In the genomic region with DNA sequence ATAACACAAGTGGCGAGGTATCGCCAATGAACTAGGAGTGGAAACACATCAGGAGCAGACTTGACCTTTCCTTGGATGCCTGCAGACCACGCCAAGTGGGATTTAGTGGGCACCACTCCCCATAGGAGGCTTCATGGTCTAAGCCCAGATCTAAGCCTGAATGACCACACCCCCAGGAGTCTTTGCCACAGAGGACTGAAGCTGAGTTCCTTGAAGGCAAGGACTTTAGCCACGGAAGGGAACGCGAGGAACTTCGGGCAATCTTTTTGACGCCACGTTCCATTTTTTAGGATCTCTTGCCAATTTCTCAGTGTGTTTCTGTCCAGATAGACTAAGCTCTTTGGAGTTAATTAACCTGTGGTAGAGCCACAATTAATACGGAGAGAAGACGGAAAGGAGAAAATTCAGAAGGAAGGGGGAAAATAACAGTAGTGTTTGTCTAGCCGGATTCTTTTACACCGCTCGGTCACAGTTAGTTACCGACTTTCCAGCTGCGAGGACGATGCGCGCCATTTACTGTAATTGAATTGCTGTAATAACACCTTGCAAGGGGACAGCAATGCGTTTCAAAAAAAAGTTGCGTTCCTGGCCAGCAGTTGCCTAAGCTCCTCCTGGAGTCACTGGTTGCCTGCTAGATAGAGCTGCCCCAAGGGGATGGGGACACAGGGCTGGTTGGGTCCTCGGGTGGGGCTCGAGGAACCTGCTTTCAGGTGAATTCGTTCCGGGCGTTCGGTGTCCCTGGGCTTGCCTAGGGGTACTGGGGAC, we compare ENCODE assay signal across 17 cellular contexts. TPM values are rescaled to one million over a fixed set of nuclear protein-coding genes. Genes with fewer than 3 reads are reported as not detected.
DNase-seq lines count a peak whose midpoint lies in the region; TF ChIP-seq lines count a peak whose summit lies in the region.
"Had no signal": no experiment of that assay in that cellular context is flagged by ENCODE, and none has a peak within 500 bp of the region (broad histone marks: within the 10 kb centered on the region; RNA-seq: fewer than 3 reads in every experiment).

No MANE protein-coding gene starts in this region.

- H3K36me3 Mint-ChIP-seq in activated CD4-positive, alpha-beta T cell treated with anti-CD3 and anti-CD28 coated beads, Interleukin-2, amount 10 ng/mL, durations not matched to agents 7 days and 5 days (ENCODE audit: low read depth), result no peaks in the 10 kb centered on the region
- no peaks in the 10 kb centered on the region for H3K36me3 Mint-ChIP-seq in activated T-helper 1 cell treated with anti-CD3 and anti-CD28 coated beads, Interleukin-12 subunit alpha, Interleukin-12 subunit beta, Interleukin-2, Interleukin-4 antibody, amounts not matched to agents 30 ng/mL and 10 ng/mL and 1 ng/mL, durations not matched to agents 14 hours and 24 hours and 36 hours (ENCODE audit: low read depth)
- H3K36me3 Mint-ChIP-seq: CD8-positive, alpha-beta T cell; IgD-negative memory B cell had no signal

- peaks cover 0 to 84% (median 35%) of the 10 kb centered on the region in 7 donors for H3K27me3 ChIP-seq in spleen (replicated peaks in 1 of 7)
- H3K27me3 ChIP-seq: ovary had no signal

- no peak for TF ChIP-seq CTCF in spleen (IDR thresholded peaks at IDR 0.05 in 8 of 11, conservative IDR thresholded peaks at IDR 0.05 in 3 of 11)

- H3K27ac ChIP-seq in spleen, result no peak overlapping the region
- H3K27ac ChIP-seq: A549, ovary had no signal

- peaks cover 4% of the 10 kb centered on the region for H3K9me3 Mint-ChIP-seq in activated CD4-positive, alpha-beta T cell treated with anti-CD3 and anti-CD28 coated beads, Interleukin-2, amount 10 ng/mL, durations not matched to agents 7 days and 5 days
- H3K9me3 Mint-ChIP-seq in activated T-helper 1 cell treated with anti-CD3 and anti-CD28 coated beads, Interleukin-12 subunit alpha, Interleukin-12 subunit beta, Interleukin-2, Interleukin-4 antibody, amounts not matched to agents 30 ng/mL and 10 ng/mL and 1 ng/mL, durations not matched to agents 14 hours and 24 hours and 36 hours, result peaks cover 5% of the 10 kb centered on the region
- H3K9me3 Mint-ChIP-seq: CD8-positive, alpha-beta T cell; T-helper 2 cell treated with Interferon-gamma antibody and Interleukin-4, amounts not matched to agents 5 μg/mL and 100 μg/mL, for 36 hours had no signal

- CTCF ChIA-PET in activated CD4-positive, alpha-beta T cell treated with anti-CD3 and anti-CD28 coated beads, Interleukin-2, amount 10 ng/mL, durations not matched to agents 7 days and 5 days (lab: Charles Lee), result interaction anchor here (1.4 kb wide), 1 partner anchor 13 kb away, joined by 4 read pairs; no protein-coding TSS in a partner anchor

- no peak for TF ChIP-seq POLR2A in spleen (IDR thresholded peaks at IDR 0.05)

- 14 to 31% (median 20%) methylated on average over 27 of the region's 27 CpGs for WGBS in spleen, 5 donors

- intact Hi-C loops in activated T-helper 1 cell treated with anti-CD3 and anti-CD28 coated beads, Interleukin-12 subunit alpha, Interleukin-12 subunit beta, Interleukin-2, Interleukin-4 antibody, amounts not matched to agents 30 ng/mL and 10 ng/mL and 1 ng/mL, durations not matched to agents 14 hours and 24 hours and 36 hours (cut with micrococcal nuclease), result loop anchor here (2.0 kb wide), 1 partner anchor 35 kb away; no protein-coding TSS in a partner anchor
- intact Hi-C loops in spleen (cut with DNase I; ENCODE audit: low total_unique reads), result no loop called here

- no peak overlapping the region for H3K4me3 Mint-ChIP-seq in activated CD4-positive, alpha-beta T cell treated with anti-CD3 and anti-CD28 coated beads, Interleukin-2, amount 10 ng/mL, durations not matched to agents 7 days and 5 days
- no peak overlapping the region for H3K4me3 Mint-ChIP-seq in activated T-helper 1 cell treated with anti-CD3 and anti-CD28 coated beads, Interleukin-12 subunit alpha, Interleukin-12 subunit beta, Interleukin-2, Interleukin-4 antibody, amounts not matched to agents 30 ng/mL and 10 ng/mL and 1 ng/mL, durations not matched to agents 14 hours and 24 hours and 36 hours
- H3K4me3 Mint-ChIP-seq: CD8-positive, alpha-beta T cell; IgD-negative memory B cell; T-helper 2 cell treated with Interferon-gamma antibody and Interleukin-4, amounts not matched to agents 5 μg/mL and 100 μg/mL, for 36 hours had no signal

- POLR2A ChIA-PET in activated CD4-positive, alpha-beta T cell treated with anti-CD3 and anti-CD28 coated beads, Interleukin-2, amount 10 ng/mL, durations not matched to agents 7 days and 5 days (lab: Charles Lee), result no interaction called here

- no peak for DNase-seq in activated CD4-positive, alpha-beta T cell treated with anti-CD3 and anti-CD28 coated beads, Interleukin-2, amount 10 ng/mL, durations not matched to agents 7 days and 5 days
- DNase-seq in activated CD4-positive, alpha-beta T cell treated with anti-CD3 and anti-CD28 coated beads, Interleukin-2, amount 50 U/mL, for 1 hour, result no peak
- DNase-seq in activated T-helper 1 cell treated with anti-CD3 and anti-CD28 coated beads, Interleukin-12 subunit alpha, Interleukin-12 subunit beta, Interleukin-2, Interleukin-4 antibody, amounts not matched to agents 30 ng/mL and 10 ng/mL and 1 ng/mL, durations not matched to agents 14 hours and 24 hours and 36 hours (ENCODE audit: low spot score), result no peak
- peak; percentile 83 for DNase-seq in left kidney (ENCODE audit: low read depth, low spot score)
- DNase-seq in spleen, result no peak
- DNase-seq in activated effector memory CD4-positive, alpha-beta T cell treated with Interleukin-2 at 50 U/mL for 16 hours, result no peak
- no peak for DNase-seq in HuH-7.5 (ENCODE audit: low spot score)
- DNase-seq in NOMO-1 treated with dmso at 0.1 percent for 144 hours (lab: John Stamatoyannopoulos, UW; ENCODE audit: unreplicated experiment), result no peak
- DNase-seq: activated T-cell treated with anti-CD3 and anti-CD28 coated beads, Interleukin-2, amount 50 U/mL, for 48 hours; amniotic stem cell; CD8-positive, alpha-beta T cell; cortex of kidney; NCI-H1048; ovary had no signal

- H3K4me3 ChIP-seq in spleen, result peak overlapping the region in 6 of 8 donors; percentile 13 to 51 (median 22)
- H3K4me3 ChIP-seq: A549, ovary had no signal

- H3K36me3 ChIP-seq in spleen, result no peaks in the 10 kb centered on the region
- H3K36me3 ChIP-seq: ovary had no signal

- H3K4me1 Mint-ChIP-seq in activated CD4-positive, alpha-beta T cell treated with anti-CD3 and anti-CD28 coated beads, Interleukin-2, amount 10 ng/mL, durations not matched to agents 7 days and 5 days, result no peaks in the 10 kb centered on the region
- H3K4me1 Mint-ChIP-seq in activated T-helper 1 cell treated with anti-CD3 and anti-CD28 coated beads, Interleukin-12 subunit alpha, Interleukin-12 subunit beta, Interleukin-2, Interleukin-4 antibody, amounts not matched to agents 30 ng/mL and 10 ng/mL and 1 ng/mL, durations not matched to agents 14 hours and 24 hours and 36 hours (ENCODE audit: low read depth), result no peaks in the 10 kb centered on the region
- H3K4me1 Mint-ChIP-seq: IgD-negative memory B cell had no signal

- no peaks in the 10 kb centered on the region for H3K4me1 ChIP-seq in spleen
- H3K4me1 ChIP-seq: A549 had no signal

- H3K27me3 Mint-ChIP-seq in activated CD4-positive, alpha-beta T cell treated with anti-CD3 and anti-CD28 coated beads, Interleukin-2, amount 10 ng/mL, durations not matched to agents 7 days and 5 days, result peaks cover 70% of the 10 kb centered on the region
- peaks cover 66% of the 10 kb centered on the region for H3K27me3 Mint-ChIP-seq in activated T-helper 1 cell treated with anti-CD3 and anti-CD28 coated beads, Interleukin-12 subunit alpha, Interleukin-12 subunit beta, Interleukin-2, Interleukin-4 antibody, amounts not matched to agents 30 ng/mL and 10 ng/mL and 1 ng/mL, durations not matched to agents 14 hours and 24 hours and 36 hours (ENCODE audit: insufficient read depth)

- peak overlapping the region; percentile 2 for H3K27ac Mint-ChIP-seq in activated CD4-positive, alpha-beta T cell treated with anti-CD3 and anti-CD28 coated beads, Interleukin-2, amount 10 ng/mL, durations not matched to agents 7 days and 5 days
- peak overlapping the region; percentile 20 for H3K27ac Mint-ChIP-seq in activated T-helper 1 cell treated with anti-CD3 and anti-CD28 coated beads, Interleukin-12 subunit alpha, Interleukin-12 subunit beta, Interleukin-2, Interleukin-4 antibody, amounts not matched to agents 30 ng/mL and 10 ng/mL and 1 ng/mL, durations not matched to agents 14 hours and 24 hours and 36 hours
- H3K27ac Mint-ChIP-seq: CD8-positive, alpha-beta T cell; IgD-negative memory B cell; T-helper 2 cell treated with Interferon-gamma antibody and Interleukin-4, amounts not matched to agents 5 μg/mL and 100 μg/mL, for 36 hours had no signal

- peaks cover 0 to 12% (median 0%) of the 10 kb centered on the region in 8 donors for H3K9me3 ChIP-seq in spleen
- H3K9me3 ChIP-seq: A549, ovary had no signal

RNA-seq across cellular contexts. Expression of gene NR2F2, which starts 37.1 kb away (rescaled TPM):
- not detected for total RNA-seq in activated CD4-positive, alpha-beta T cell treated with anti-CD3 and anti-CD28 coated beads, Interleukin-2, amount 10 ng/mL, durations not matched to agents 7 days and 5 days
- total RNA-seq in activated T-helper 1 cell treated with anti-CD3 and anti-CD28 coated beads, Interleukin-12 subunit alpha, Interleukin-12 subunit beta, Interleukin-2, Interleukin-4 antibody, amounts not matched to agents 30 ng/mL and 10 ng/mL and 1 ng/mL, durations not matched to agents 14 hours and 24 hours and 36 hours, result not detected in 2 replicates
- total RNA-seq in spleen, result 100 to 1,000 TPM in 6 of 7 donors, 10 to 100 TPM in 1; 87.1 to 256 (median 121) TPM
- polyA plus RNA-seq in spleen, result 10 to 100 TPM; 18.6 to 39.4 (median 23.7) TPM
- total RNA-seq: CD8-positive, alpha-beta T cell had no signal
- polyA plus RNA-seq: IgD-negative memory B cell had no signal

Comparison
In these comparisons a context has a peak if more than half of its experiments do, and no peak if none do; other contexts are left out.
1. RNA of gene NR2F2, which starts 37.1 kb away (total RNA-seq): 87.1 to 256 TPM in spleen; not detected in activated CD4-positive, alpha-beta T cell treated with anti-CD3 and anti-CD28 coated beads, Interleukin-2, amount 10 ng/mL, durations not matched to agents 7 days and 5 days and not detected in activated T-helper 1 cell treated with anti-CD3 and anti-CD28 coated beads, Interleukin-12 subunit alpha, Interleukin-12 subunit beta, Interleukin-2, Interleukin-4 antibody, amounts not matched to agents 30 ng/mL and 10 ng/mL and 1 ng/mL, durations not matched to agents 14 hours and 24 hours and 36 hours; every median in the first group is over 10 times any median in the second.